ENCODE assay signal across 8 cellular contexts in genomic region chr2:39094717-39095363, GRCh38. TPM values are rescaled to one million over a fixed set of nuclear protein-coding genes. Genes with fewer than 3 reads are reported as not detected.
DNase-seq lines count a peak whose midpoint lies in the region; ATAC-seq, FAIRE-seq and TF ChIP-seq lines count a peak whose summit lies in the region.

No MANE protein-coding gene starts in this region.

- no peaks in the 10 kb centered on the region for H4K20me1 ChIP-seq in K562 (replicated peaks; ENCODE audit: control insufficient read depth, insufficient read depth, low read length)

- no peak for DNase-seq in CD4-positive, alpha-beta T cell
- DNase-seq in K562 (ENCODE audit: extremely low read depth in 1 of 4, low spot score in 3 of 4): no peak
- DNase-seq in activated effector memory CD4-positive, alpha-beta T cell treated with Interleukin-2 at 50 U/mL for 16 hours: no peak
- no peak for DNase-seq in SW 1271 (lab: John Stamatoyannopoulos, UW)
- no peak for DNase-seq in DMS 273 treated with DMSO at 0.1 percent for 48 hours (lab: John Stamatoyannopoulos, UW)
- no peak for DNase-seq in activated CD4-positive, alpha-beta T cell treated with anti-CD3 and anti-CD28 coated beads, Interleukin-2, amount 50 U/mL, for 1 hour

- TF ChIP-seq EP300 in K562 (IDR thresholded peaks at IDR 0.05; ENCODE audit: low read length): no peak

- H3K9ac ChIP-seq in K562 (ENCODE audit: insufficient read depth in 1 of 2, low read depth in 2 of 2, low read length in 2 of 2): no peak overlapping the region

- no peaks in the 10 kb centered on the region for H3K9me3 ChIP-seq in CD4-positive, alpha-beta T cell (ENCODE audit: control insufficient read depth, low read length)
- H3K9me3 ChIP-seq in K562 (replicated peaks; ENCODE audit: control insufficient read depth, insufficient read depth, low read depth, low read length): no peaks in the 10 kb centered on the region

- H3K79me2 ChIP-seq in K562 (ENCODE audit: control insufficient read depth, insufficient read depth, low read length): peaks cover 92% of the 10 kb centered on the region

- H3K9me3 Mint-ChIP-seq in CD4-positive, alpha-beta T cell: no peaks in the 10 kb centered on the region

- peaks cover 0 to 9% of the 10 kb centered on the region in 2 experiments; a peak in 3 of 5 replicates for H3K4me1 ChIP-seq in K562 (replicated peaks in 1 of 2; ENCODE audit: control insufficient read depth in 2 of 2, insufficient read depth in 2 of 2, low read length in 2 of 2)

- peaks cover 68% of the 10 kb centered on the region for H3K4me1 Mint-ChIP-seq in CD4-positive, alpha-beta T cell (ENCODE audit: low read depth)

- intact Hi-C loops in CD4-positive, alpha-beta T cell (cut with DNase I, micrococcal nuclease): no loop called here
- intact Hi-C loops in K562 (cut with micrococcal nuclease): no loop called here

- FAIRE-seq in K562 (lab: Jason Lieb, UNC): peak; percentile 59

- H3K36me3 ChIP-seq in K562 (ENCODE audit: control insufficient read depth, insufficient read depth, low read length): peaks cover 4% of the 10 kb centered on the region; the same call in 1 of the 3 replicates

- H3K27me3 ChIP-seq in CD4-positive, alpha-beta T cell (ENCODE audit: control insufficient read depth, insufficient read depth, low read length): no peaks in the 10 kb centered on the region
- H3K27me3 ChIP-seq in K562 (ENCODE audit: control insufficient read depth in 2 of 2, insufficient read depth in 2 of 2, low read length in 2 of 2): no peaks in the 10 kb centered on the region

- H3K4me2 ChIP-seq in K562 (ENCODE audit: insufficient read depth, low read length): no peak overlapping the region

- peak overlapping the region; percentile 43 for H3K27ac Mint-ChIP-seq in CD4-positive, alpha-beta T cell

- peak overlapping the region; percentile 50 for H3K4me3 Mint-ChIP-seq in CD4-positive, alpha-beta T cell

- no peak for TF ChIP-seq CTCF in CD4-positive, alpha-beta T cell (IDR thresholded peaks at IDR 0.05)
- no peak for TF ChIP-seq CTCF in K562 (IDR thresholded peaks at IDR 0.05 in 2 of 3, conservative IDR thresholded peaks at IDR 0.05 in 1 of 3; ENCODE audit: insufficient read depth in 2 of 3, low read depth in 1 of 3, low read length in 3 of 3)

- H3K9me1 ChIP-seq in K562 (ENCODE audit: control insufficient read depth, insufficient read depth, low read length): no peaks in the 10 kb centered on the region

- no peak overlapping the region for H3K4me3 ChIP-seq in K562

- no TSS peak for BruUV-seq in K562 (replicated peaks; lab: Mats Ljungman, UMichigan)

- H3K36me3 Mint-ChIP-seq in CD4-positive, alpha-beta T cell (ENCODE audit: low read depth): peaks cover 19% of the 10 kb centered on the region

- TF ChIP-seq RAD21 in K562 (CRISPR knock-in tag; conservative IDR thresholded peaks at IDR 0.05 in 1 of 2, IDR thresholded peaks at IDR 0.05 in 1 of 2): no peak

- in situ Hi-C loops in K562 (cut with MboI): no loop called here

- ATAC-seq in CD4-positive, alpha-beta T cell (ENCODE audit: poor library complexity): no peak
- ATAC-seq in GM19467 (IDR thresholded peaks at IDR 0.05; ENCODE audit: unreplicated experiment) (peak; percentile 76), HG03354 (IDR thresholded peaks at IDR 0.05; ENCODE audit: poor library complexity, severe bottlenecking, unreplicated experiment) (peak; percentile 86), K562 (peak; percentile 55)

- 88% methylated on average over 1 of the region's 1 CpG for WGBS in K562 (ENCODE audit: insufficient coverage, low coverage, missing lambda C conversion rate)

- POLR2A ChIA-PET in CD4-positive, alpha-beta T cell (lab: Charles Lee): interaction anchor here (1.1 kb wide), 2 partner anchors 26 to 33 kb away, joined by 3 read pairs; partner anchors contain the start of gene SOS1
- POLR2A ChIA-PET in K562 (lab: Yijun Ruan, JAX): interaction anchor here (1.0 kb wide), 1 partner anchor 16 kb away, joined by 3 read pairs; no protein-coding TSS in a partner anchor

- H3K27me3 Mint-ChIP-seq in CD4-positive, alpha-beta T cell: no peaks in the 10 kb centered on the region

- H3K27ac ChIP-seq in CD4-positive, alpha-beta T cell (ENCODE audit: low read depth, low read length): no peak overlapping the region
- 0 out of 3 replicates have a peak overlapping the region, but pooled peaks have one; percentile 12 for H3K27ac ChIP-seq in K562 (ENCODE audit: extremely low read depth, low read depth, low read length)

- H2AFZ ChIP-seq in K562 (ENCODE audit: low read depth, low read length): no peak overlapping the region

- CTCF ChIA-PET in CD4-positive, alpha-beta T cell (lab: Charles Lee): interaction anchor here (0.6 to 1.1 kb wide), 3 partner anchors 12 to 555 kb away, joined by 3 read pairs; no protein-coding TSS in a partner anchor
- CTCF ChIA-PET in K562 (lab: Yijun Ruan, JAX; ENCODE audit: low intra/inter-chr PET ratio): no interaction called here

- no peak for TF ChIP-seq POLR2A in K562 (conservative IDR thresholded peaks at IDR 0.05)

TF ChIP-seq in K562, 482 proteins besides CTCF, POLR2A, EP300 and RAD21:
- no peak for TF ChIP-seq E2F8 (IDR thresholded peaks at IDR 0.05; ENCODE audit: low read depth, partially characterized antibody)
- no peak for TF ChIP-seq NFATC3 (IDR thresholded peaks at IDR 0.05)
- no peak for TF ChIP-seq SMAD4 (CRISPR knock-in tag; conservative IDR thresholded peaks at IDR 0.05)

RNA-seq across cellular contexts. Expression of gene SOS1, which starts 26.0 kb away (rescaled TPM):
- total RNA-seq in CD4-positive, alpha-beta T cell: 10 to 100 TPM; 16.4 to 16.9 TPM
- 26.1 and 163 TPM in 2 replicates for total RNA-seq in K562 (2011; cell fraction: chromatin; rRNA removed; ENCODE audit: low replicate concordance)
- 8.8 and 15.8 TPM in 2 replicates for total RNA-seq in K562 (2011; cell fraction: nucleolus; rRNA removed)
- total RNA-seq in K562 (2011; cell fraction: nucleoplasm; rRNA removed): 38.1 and 53.0 TPM in 2 replicates
- total RNA-seq in K562 (2014; rRNA removed) (6.3 and 7.6 TPM in 2 replicates), K562 (2014; rRNA removed; fragmentation: Illumina TruSeq; extraction: Trizol) (16.3 and 17.9 TPM in 2 replicates), K562 (2015; rRNA removed; fragmentation: Illumina TruSeq; extraction: Trizol) (20.1 and 21.6 TPM in 2 replicates), K562 (2021) (23.1 and 23.8 TPM in 2 replicates)
- polyA plus RNA-seq in K562 (2011; rRNA removed) (27.1 and 27.9 TPM in 2 replicates), K562 (2014; fragmentation: Illumina TruSeq; extraction: Trizol) (24.5 and 26.8 TPM in 2 replicates), K562 (2014; fragmentation: Nextera tagmentation; extraction: Ambion mirVana) (1 to 10 TPM; 2.5 to 4.0 TPM), K562 (2014; rRNA removed) (10.9 and 12.1 TPM in 2 replicates)
- 16.0 and 30.7 TPM in 2 replicates for polyA plus RNA-seq in K562 (2011; cell fraction: cytosol; rRNA removed)
- polyA plus RNA-seq in K562 (2011; cell fraction: nucleus; rRNA removed): 61.3 and 78.0 TPM in 2 replicates
- polyA plus RNA-seq in K562 (2012): 13.2 and 16.3 TPM in 2 replicates
- polyA minus RNA-seq in K562 (2011; rRNA and poly(A)+ RNA removed): 80.6 and 96.0 TPM in 2 replicates
- 15.1 and 17.0 TPM in 2 replicates for polyA minus RNA-seq in K562 (2011; cell fraction: cytosol; rRNA and poly(A)+ RNA removed)
- polyA minus RNA-seq in K562 (2011; cell fraction: nucleus; rRNA and poly(A)+ RNA removed): 52.2 and 93.1 TPM in 2 replicates
